ENCODE assay signal across 17 cellular contexts in the genomic region with DNA sequence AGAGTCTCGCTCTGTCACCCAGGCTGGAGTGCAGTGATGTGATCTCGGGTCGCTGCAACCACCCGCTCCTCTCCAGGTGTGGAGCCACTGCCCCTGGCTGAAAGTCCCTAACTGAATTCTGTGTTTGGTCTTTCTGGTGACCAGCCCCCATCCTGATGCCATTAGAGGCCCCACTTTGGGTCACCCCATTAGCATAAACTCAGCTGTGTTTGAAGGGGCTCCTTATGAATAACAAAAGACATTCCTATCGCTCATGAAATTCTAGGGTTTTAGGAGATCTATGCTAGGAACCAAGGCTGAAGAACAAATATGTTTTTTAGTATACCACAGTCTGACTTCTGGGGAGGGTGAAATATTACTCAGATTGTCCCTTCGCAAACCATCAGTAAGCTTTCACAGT.
A peak's percentile ranks its signal among the peaks of the same experiment; 100 is the strongest.
DNase-seq lines count a peak whose midpoint lies in the region.
"Had no signal": no experiment of that assay in that cellular context is flagged by ENCODE, and none has a peak within 500 bp of the region (broad histone marks: within the 10 kb centered on the region; RNA-seq: fewer than 3 reads in every experiment).

No MANE protein-coding gene starts in this region.

- no peaks in the 10 kb centered on the region for H3K79me1 ChIP-seq in mesendoderm (ENCODE audit: low read length)

- no peak overlapping the region for H3K27ac ChIP-seq in mesendoderm (ENCODE audit: low read depth, low read length)
- H3K27ac ChIP-seq: 22Rv1 had no signal

- no peak overlapping the region for H2BK120ac ChIP-seq in mesendoderm (ENCODE audit: low read depth, low read length)

- no CpG with 5 or more reads among the region's 6 CpGs for WGBS in mesendoderm (ENCODE audit: extremely low coverage, insufficient coverage, low lambda C conversion rate)

- H4K5ac ChIP-seq in mesendoderm (ENCODE audit: low read length) = no peak overlapping the region

- H3K4me2 ChIP-seq in mesendoderm (ENCODE audit: low read length) = no peak overlapping the region

- H3K56ac ChIP-seq in mesendoderm (ENCODE audit: low read length) = no peak overlapping the region

- no peak overlapping the region for H4K8ac ChIP-seq in mesendoderm (ENCODE audit: low read depth, low read length)

- no peak overlapping the region for H3K4ac ChIP-seq in mesendoderm (ENCODE audit: low read depth, low read length)

- no peaks in the 10 kb centered on the region for H3K36me3 ChIP-seq in mesendoderm (ENCODE audit: control insufficient read depth, insufficient read depth, low read length)

- peak; percentile 3 for DNase-seq in activated gamma-delta T cell (lab: John Stamatoyannopoulos, UW)
- DNase-seq in activated gamma-delta T cell treated with Interleukin-2 at 50 U/mL for 16 hours = no peak
- peak; percentile 73 for DNase-seq in iPS DF 19.7 (ENCODE audit: low read depth, low spot score)
- DNase-seq in mesendoderm = peak; percentile 41
- DNase-seq in medulla oblongata (ENCODE audit: extremely low spot score) = no peak
- no peak for DNase-seq in T-helper 2 cell
- DNase-seq in NCI-H226 = no peak
- DNase-seq: CD8-positive, alpha-beta T cell; COR-L47; DMS153; DMS79 treated with DMSO at 0.1 percent for 48 hours; EL; GOT3; HCEC 1CT; HFFc6 had no signal

- no peak overlapping the region for H3K9ac ChIP-seq in mesendoderm (ENCODE audit: low read length)

- no peak overlapping the region for H2BK5ac ChIP-seq in mesendoderm (ENCODE audit: low read length)

- H3K27me3 ChIP-seq in mesendoderm (ENCODE audit: insufficient read depth, low read length, poor library complexity) = no peaks in the 10 kb centered on the region

- no peaks in the 10 kb centered on the region for H3K4me1 ChIP-seq in mesendoderm (ENCODE audit: control insufficient read depth, low read depth, low read length)

- H3K4me3 ChIP-seq in mesendoderm (ENCODE audit: low read length) = no peak overlapping the region
- H3K4me3 ChIP-seq: K562 had no signal

- no peak overlapping the region for H3K23ac ChIP-seq in mesendoderm (ENCODE audit: low read length)

- no peak overlapping the region for H2AK5ac ChIP-seq in mesendoderm (ENCODE audit: low read length)

- H2BK15ac ChIP-seq in mesendoderm (replicated peaks; ENCODE audit: low read depth) = no peak overlapping the region

- no peak overlapping the region for H3K18ac ChIP-seq in mesendoderm (ENCODE audit: low read length)

- no peaks in the 10 kb centered on the region for H3K79me2 ChIP-seq in mesendoderm (ENCODE audit: control insufficient read depth, insufficient read depth, low read length)

Comparison
In these comparisons a context has a peak if more than half of its experiments do, and no peak if none do; other contexts are left out.
1. DNase-seq: peak in activated gamma-delta T cell (single experiment), iPS DF 19.7 (single experiment) and mesendoderm (single experiment); none in activated gamma-delta T cell treated with Interleukin-2 at 50 U/mL for 16 hours (single experiment), medulla oblongata (single experiment), T-helper 2 cell (0 of 5) and NCI-H226 (single experiment).